ENCODE assay signal across 8 cellular contexts in the genomic region with DNA sequence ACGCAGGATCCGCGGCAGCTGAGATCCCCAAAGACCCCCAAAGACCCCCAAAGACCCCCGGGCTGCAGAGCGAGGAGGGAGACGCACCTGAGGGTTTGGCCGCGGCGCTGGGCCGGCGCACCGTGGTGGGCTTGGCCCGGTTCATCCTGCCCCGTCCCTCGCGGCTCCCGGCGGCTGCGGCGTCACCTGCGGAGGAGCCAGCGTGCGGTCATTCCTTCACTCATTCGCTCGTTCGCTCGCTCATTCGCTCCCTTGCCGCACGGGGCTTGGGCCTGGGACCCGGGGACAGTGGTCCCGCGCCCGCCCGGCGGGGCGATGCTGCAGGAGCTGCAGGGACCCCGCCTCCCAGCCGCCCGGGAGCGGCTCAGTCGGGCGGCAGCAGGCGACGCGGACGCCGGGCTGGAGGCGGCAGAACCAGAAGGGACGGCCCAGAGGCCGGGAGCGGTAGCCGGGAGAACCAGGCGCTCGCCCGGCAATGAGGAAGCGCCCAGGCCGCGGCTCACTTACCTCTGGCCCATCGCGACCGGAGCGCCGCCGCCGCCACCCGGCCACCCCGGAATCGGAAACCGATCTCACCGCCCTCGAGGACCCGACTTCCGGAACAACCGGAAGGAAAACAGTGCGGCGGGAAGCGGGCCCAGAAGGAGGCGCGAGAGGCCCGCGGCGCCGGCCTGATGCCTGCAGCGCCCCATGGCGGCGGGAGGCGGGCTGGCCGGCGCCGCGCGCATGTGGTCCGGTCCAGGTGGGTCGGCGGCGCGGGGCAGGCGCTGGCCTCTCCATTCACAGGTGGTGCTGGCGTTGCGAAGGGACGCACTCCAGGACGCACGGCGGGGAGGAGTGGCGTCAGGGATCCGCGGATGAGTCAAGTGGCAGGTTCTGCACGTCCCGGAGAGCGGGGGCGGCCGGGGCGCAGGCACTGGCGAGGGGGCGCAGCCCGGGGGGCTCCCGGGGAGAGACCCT. TPM values are rescaled to one million over a fixed set of nuclear protein-coding genes. Genes with fewer than 3 reads are reported as not detected.
DNase-seq lines count a peak whose midpoint lies in the region; ATAC-seq and TF ChIP-seq lines count a peak whose summit lies in the region.

A gene with protein sequence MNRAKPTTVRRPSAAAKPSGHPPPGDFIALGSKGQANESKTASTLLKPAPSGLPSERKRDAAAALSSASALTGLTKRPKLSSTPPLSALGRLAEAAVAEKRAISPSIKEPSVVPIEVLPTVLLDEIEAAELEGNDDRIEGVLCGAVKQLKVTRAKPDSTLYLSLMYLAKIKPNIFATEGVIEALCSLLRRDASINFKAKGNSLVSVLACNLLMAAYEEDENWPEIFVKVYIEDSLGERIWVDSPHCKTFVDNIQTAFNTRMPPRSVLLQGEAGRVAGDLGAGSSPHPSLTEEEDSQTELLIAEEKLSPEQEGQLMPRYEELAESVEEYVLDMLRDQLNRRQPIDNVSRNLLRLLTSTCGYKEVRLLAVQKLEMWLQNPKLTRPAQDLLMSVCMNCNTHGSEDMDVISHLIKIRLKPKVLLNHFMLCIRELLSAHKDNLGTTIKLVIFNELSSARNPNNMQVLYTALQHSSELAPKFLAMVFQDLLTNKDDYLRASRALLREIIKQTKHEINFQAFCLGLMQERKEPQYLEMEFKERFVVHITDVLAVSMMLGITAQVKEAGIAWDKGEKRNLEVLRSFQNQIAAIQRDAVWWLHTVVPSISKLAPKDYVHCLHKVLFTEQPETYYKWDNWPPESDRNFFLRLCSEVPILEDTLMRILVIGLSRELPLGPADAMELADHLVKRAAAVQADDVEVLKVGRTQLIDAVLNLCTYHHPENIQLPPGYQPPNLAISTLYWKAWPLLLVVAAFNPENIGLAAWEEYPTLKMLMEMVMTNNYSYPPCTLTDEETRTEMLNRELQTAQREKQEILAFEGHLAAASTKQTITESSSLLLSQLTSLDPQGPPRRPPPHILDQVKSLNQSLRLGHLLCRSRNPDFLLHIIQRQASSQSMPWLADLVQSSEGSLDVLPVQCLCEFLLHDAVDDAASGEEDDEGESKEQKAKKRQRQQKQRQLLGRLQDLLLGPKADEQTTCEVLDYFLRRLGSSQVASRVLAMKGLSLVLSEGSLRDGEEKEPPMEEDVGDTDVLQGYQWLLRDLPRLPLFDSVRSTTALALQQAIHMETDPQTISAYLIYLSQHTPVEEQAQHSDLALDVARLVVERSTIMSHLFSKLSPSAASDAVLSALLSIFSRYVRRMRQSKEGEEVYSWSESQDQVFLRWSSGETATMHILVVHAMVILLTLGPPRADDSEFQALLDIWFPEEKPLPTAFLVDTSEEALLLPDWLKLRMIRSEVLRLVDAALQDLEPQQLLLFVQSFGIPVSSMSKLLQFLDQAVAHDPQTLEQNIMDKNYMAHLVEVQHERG (N-terminal part only) (minus strand): TSS at position 574 of the 960 bp plus-strand sequence. CDS start 429 bp downstream, at position 145.

- ATAC-seq in GM19328 (IDR thresholded peaks at IDR 0.05; ENCODE audit: unreplicated experiment) = peak; percentile 83
- ATAC-seq in HG03521 (IDR thresholded peaks at IDR 0.05; ENCODE audit: unreplicated experiment) = peak; percentile 79

- peaks cover 15 to 33% of the 10 kb centered on the region in 2 donors for H3K36me3 ChIP-seq in duodenal mucosa (ENCODE audit: control insufficient read depth in 1 of 2, insufficient read depth in 2 of 2, low read length in 2 of 2)

- H3K27me3 ChIP-seq in duodenal mucosa (ENCODE audit: control insufficient read depth in 1 of 2, insufficient read depth in 2 of 2, low read length in 2 of 2) = no peaks in the 10 kb centered on the region

- TF ChIP-seq CTCF in C4-2B (conservative IDR thresholded peaks at IDR 0.05) (peak; percentile 98), lower leg skin (IDR thresholded peaks at IDR 0.05) (peak in 1 of 3 donors; percentile 7)

- no peak for TF ChIP-seq POLR2A in lower leg skin (IDR thresholded peaks at IDR 0.05)

- H3K27ac ChIP-seq in C4-2B (peak within 1 kb of the TSS; percentile 81), duodenal mucosa (ENCODE audit: low read depth, low read length) (no peak within 1 kb of the TSS)

- peaks cover 23 to 24% of the 10 kb centered on the region in 2 donors for H3K4me1 ChIP-seq in duodenal mucosa (ENCODE audit: control insufficient read depth in 1 of 2, insufficient read depth in 2 of 2, low read length in 2 of 2)

- H3K4me3 ChIP-seq in duodenal mucosa (ENCODE audit: low read depth in 1 of 2, low read length in 2 of 2) (peak within 1 kb of the TSS; percentile 77 to 93), lower leg skin (ENCODE audit: low read depth, poor library complexity, severe bottlenecking) (peak within 1 kb of the TSS; percentile 96)

- no peaks in the 10 kb centered on the region for H3K9me3 ChIP-seq in duodenal mucosa (ENCODE audit: control insufficient read depth in 1 of 2, low read length in 2 of 2)

- intact Hi-C loops in lower leg skin (cut with DNase I; ENCODE audit: low total_unique reads) = no loop called here

- peak; percentile 94 for DNase-seq in NCI-H748 (lab: John Stamatoyannopoulos, UW; ENCODE audit: unreplicated experiment)
- DNase-seq in activated CD4-positive, alpha-beta T cell treated with anti-CD3 and anti-CD28 coated beads, Interleukin-2, amount 50 U/mL, for 48 hours = peak; percentile 87 to 89
- DNase-seq in lower leg skin (ENCODE audit: low spot score in 2 of 2) = peak; percentile 88 to 98
- DNase-seq in stimulated activated CD4-positive, alpha-beta T cell treated with anti-CD3 and anti-CD28 coated beads, Interleukin-4, amount 100 ng/mL, for 48 hours (ENCODE audit: low read depth in 2 of 2) = peak; percentile 85 to 87

- peak within 1 kb of the TSS; percentile 66 to 81 for H3K9ac ChIP-seq in duodenal mucosa (ENCODE audit: low read depth in 1 of 2, low read length in 2 of 2)

- WGBS in lower leg skin, 2 donors = 0 to 1% methylated on average over 24 to 85 of the region's 118 CpGs

RNA-seq across cellular contexts. Expression of the gene that starts here (rescaled TPM):
- 10 to 100 TPM; 45.9 to 70.6 (median 60.3) TPM for total RNA-seq in lower leg skin
